ENCODE assay signal across 1 cellular context in genomic region chr2:48541696-48542389, GRCh38.
TF ChIP-seq lines count a peak whose summit lies in the region.

No MANE protein-coding gene starts in this region.

TF ChIP-seq in SK-N-SH treated with all-trans-retinoic acid at 6 μM for 48 hours, 23 proteins besides CTCF, POLR2A, EP300 and RAD21 (continued from another document):
- TF ChIP-seq, protein P1, sequence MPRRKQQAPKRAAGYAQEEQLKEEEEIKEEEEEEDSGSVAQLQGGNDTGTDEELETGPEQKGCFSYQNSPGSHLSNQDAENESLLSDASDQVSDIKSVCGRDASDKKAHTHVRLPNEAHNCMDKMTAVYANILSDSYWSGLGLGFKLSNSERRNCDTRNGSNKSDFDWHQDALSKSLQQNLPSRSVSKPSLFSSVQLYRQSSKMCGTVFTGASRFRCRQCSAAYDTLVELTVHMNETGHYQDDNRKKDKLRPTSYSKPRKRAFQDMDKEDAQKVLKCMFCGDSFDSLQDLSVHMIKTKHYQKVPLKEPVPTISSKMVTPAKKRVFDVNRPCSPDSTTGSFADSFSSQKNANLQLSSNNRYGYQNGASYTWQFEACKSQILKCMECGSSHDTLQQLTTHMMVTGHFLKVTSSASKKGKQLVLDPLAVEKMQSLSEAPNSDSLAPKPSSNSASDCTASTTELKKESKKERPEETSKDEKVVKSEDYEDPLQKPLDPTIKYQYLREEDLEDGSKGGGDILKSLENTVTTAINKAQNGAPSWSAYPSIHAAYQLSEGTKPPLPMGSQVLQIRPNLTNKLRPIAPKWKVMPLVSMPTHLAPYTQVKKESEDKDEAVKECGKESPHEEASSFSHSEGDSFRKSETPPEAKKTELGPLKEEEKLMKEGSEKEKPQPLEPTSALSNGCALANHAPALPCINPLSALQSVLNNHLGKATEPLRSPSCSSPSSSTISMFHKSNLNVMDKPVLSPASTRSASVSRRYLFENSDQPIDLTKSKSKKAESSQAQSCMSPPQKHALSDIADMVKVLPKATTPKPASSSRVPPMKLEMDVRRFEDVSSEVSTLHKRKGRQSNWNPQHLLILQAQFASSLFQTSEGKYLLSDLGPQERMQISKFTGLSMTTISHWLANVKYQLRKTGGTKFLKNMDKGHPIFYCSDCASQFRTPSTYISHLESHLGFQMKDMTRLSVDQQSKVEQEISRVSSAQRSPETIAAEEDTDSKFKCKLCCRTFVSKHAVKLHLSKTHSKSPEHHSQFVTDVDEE (CRISPR knock-in tag; IDR thresholded peaks at IDR 0.05) = no peak
- TF ChIP-seq PATZ1 (CRISPR knock-in tag; IDR thresholded peaks at IDR 0.05; ENCODE audit: borderline replicate concordance) (no peak), ARNTL (CRISPR knock-in tag; IDR thresholded peaks at IDR 0.05; ENCODE audit: borderline replicate concordance, low read depth) (no peak), BACH2 (CRISPR knock-in tag; IDR thresholded peaks at IDR 0.05; ENCODE audit: borderline replicate concordance) (no peak), ZFP30 (CRISPR knock-in tag; IDR thresholded peaks at IDR 0.05) (no peak), ZNF70 (CRISPR knock-in tag; IDR thresholded peaks at IDR 0.05) (no peak)
